ENCODE assay signal across 9 cellular contexts in the genomic region with DNA sequence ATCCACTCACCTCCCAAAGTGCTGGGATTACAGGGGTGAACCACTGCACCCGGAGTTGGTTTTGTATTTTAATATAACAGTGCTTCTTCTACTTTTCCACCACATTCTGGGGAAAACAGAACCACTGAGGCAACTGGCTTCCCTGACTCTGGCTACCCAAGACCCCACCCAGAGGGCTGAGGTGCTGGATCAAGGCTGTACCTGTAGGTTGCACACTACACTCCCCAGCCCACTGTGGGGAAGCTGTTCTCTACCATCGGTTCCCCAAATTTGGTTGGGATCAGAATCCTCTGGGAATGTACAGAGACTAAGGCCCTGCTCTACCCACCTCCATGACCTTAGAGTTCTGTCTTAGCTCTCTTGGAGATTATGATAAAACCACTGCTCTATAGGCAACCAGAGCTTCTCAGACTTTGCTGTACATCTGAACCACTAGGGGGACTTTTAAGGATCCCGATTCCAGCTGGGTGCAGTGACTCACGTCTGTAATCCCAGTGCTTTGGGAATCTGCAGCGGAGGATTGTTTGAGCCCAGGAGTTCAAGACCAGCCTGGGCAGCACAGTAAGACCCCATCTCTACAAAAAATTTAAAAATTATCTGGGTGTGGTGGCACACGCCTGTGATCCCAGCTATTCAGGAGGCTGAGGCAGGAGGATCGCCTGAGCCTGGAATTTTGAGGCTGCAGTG. TPM values are rescaled to one million over a fixed set of nuclear protein-coding genes. Genes with fewer than 3 reads are reported as not detected.
DNase-seq lines count a peak whose midpoint lies in the region; ATAC-seq, FAIRE-seq and TF ChIP-seq lines count a peak whose summit lies in the region.
"Had no signal": no experiment of that assay in that cellular context is flagged by ENCODE, and none has a peak within 500 bp of the region (broad histone marks: within the 10 kb centered on the region; RNA-seq: fewer than 3 reads in every experiment).

No MANE protein-coding gene starts in this region.

- H3K27ac ChIP-seq in lower lobe of right lung: no peak overlapping the region

- DNase-seq in EH (ENCODE audit: low read depth) (peak; percentile 65), Kasumi-1 (lab: John Stamatoyannopoulos, UW) (peak; percentile 62 to 76), amniotic epithelial cell (ENCODE audit: low read depth) (peak; percentile 70), lower lobe of right lung (no peak), frontal cortex (ENCODE audit: low spot score in 2 of 2) (no peak), COLO668 (lab: John Stamatoyannopoulos, UW; ENCODE audit: unreplicated experiment) (no peak)
- DNase-seq in activated effector memory CD4-positive, alpha-beta T cell treated with anti-CD3 and anti-CD28 coated beads, Interleukin-2, amount 50 U/mL, for 16 hours: no peak
- DNase-seq: stimulated activated CD4-positive, alpha-beta T cell treated with anti-CD3 and anti-CD28 coated beads, Interleukin-1b, Interleukin-23, amount 100 ng/mL, for 48 hours had no signal

- H3K27me3 ChIP-seq in lower lobe of right lung (ENCODE audit: low read depth): no peaks in the 10 kb centered on the region

- TF ChIP-seq CTCF in lower lobe of right lung (IDR thresholded peaks at IDR 0.05): peak; percentile 16

- H3K9me3 ChIP-seq in lower lobe of right lung: no peaks in the 10 kb centered on the region

- intact Hi-C loops in lower lobe of right lung (cut with DNase I): no loop called here

- no peak for FAIRE-seq in frontal cortex (lab: Jason Lieb, UNC)

- no peaks in the 10 kb centered on the region for H3K4me1 ChIP-seq in lower lobe of right lung

- no peak overlapping the region for H3K4me3 ChIP-seq in lower lobe of right lung

- no peaks in the 10 kb centered on the region for H3K36me3 ChIP-seq in lower lobe of right lung

- ATAC-seq in lower lobe of right lung (no peak), HG02938 (IDR thresholded peaks at IDR 0.05; ENCODE audit: unreplicated experiment) (no peak)

RNA-seq across cellular contexts. Expression of gene GNG4, which starts 51.6 kb away (rescaled TPM):
- total RNA-seq in lower lobe of right lung (not detected), frontal cortex (31.0 TPM)

Comparison
In these comparisons a context has a peak if more than half of its experiments do, and no peak if none do; other contexts are left out.
1. DNase-seq: peak in EH (single experiment), Kasumi-1 (2 of 2) and amniotic epithelial cell (single experiment); none in lower lobe of right lung (single experiment), frontal cortex (0 of 2), activated effector memory CD4-positive, alpha-beta T cell treated with anti-CD3 and anti-CD28 coated beads, Interleukin-2, amount 50 U/mL, for 16 hours (single experiment) and COLO668 (single experiment).
2. RNA of gene GNG4, which starts 51.6 kb away (total RNA-seq): 31.0 TPM in frontal cortex (single experiment); not detected in lower lobe of right lung (single experiment); every median in the first group is over 10 times any median in the second.